ENCODE assay signal across 1 cellular context in the genomic region with DNA sequence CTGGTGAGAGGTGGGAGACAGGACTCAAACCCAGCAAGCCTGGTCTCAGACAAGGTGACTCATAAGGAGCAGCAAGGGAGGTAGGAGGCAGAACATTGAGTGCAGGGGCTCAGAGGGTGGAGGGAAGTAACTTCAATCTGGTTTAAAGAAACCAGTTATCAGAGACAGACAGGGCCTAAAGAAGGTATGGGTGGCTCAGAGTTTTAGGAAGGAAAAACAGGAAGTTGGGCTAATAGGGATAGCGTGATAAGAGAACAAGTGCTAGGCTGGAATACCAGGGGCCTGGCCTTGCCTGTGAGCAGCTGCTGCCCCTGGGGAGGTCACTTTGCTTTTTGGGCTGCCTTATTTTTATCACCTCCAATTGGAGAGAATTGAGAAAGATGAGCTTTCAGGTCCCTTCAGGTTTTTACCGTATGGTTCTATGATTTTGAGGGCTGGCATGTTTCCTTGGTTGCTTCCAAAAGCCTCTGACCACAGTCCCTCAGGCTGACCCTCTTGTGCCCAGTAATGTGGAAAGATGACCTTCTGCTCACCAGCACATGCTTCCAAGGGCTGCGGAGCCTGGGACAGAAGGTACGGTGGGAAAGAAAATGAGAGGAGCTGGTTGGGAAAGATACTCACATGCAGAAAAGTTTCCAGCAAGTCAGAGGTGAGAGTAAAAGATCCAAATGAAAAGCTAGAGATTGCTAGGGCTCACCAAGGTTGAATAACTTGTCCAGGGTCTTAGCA.
TF ChIP-seq lines count a peak whose summit lies in the region.

No MANE protein-coding gene starts in this region.

TF ChIP-seq in IMR-90, 13 proteins besides CTCF, POLR2A, EP300 and RAD21:
- TF ChIP-seq MAFK (IDR thresholded peaks at IDR 0.05; ENCODE audit: low read depth, low read length): no peak
